8 cellular contexts compared by ENCODE assay signal in the genomic region with DNA sequence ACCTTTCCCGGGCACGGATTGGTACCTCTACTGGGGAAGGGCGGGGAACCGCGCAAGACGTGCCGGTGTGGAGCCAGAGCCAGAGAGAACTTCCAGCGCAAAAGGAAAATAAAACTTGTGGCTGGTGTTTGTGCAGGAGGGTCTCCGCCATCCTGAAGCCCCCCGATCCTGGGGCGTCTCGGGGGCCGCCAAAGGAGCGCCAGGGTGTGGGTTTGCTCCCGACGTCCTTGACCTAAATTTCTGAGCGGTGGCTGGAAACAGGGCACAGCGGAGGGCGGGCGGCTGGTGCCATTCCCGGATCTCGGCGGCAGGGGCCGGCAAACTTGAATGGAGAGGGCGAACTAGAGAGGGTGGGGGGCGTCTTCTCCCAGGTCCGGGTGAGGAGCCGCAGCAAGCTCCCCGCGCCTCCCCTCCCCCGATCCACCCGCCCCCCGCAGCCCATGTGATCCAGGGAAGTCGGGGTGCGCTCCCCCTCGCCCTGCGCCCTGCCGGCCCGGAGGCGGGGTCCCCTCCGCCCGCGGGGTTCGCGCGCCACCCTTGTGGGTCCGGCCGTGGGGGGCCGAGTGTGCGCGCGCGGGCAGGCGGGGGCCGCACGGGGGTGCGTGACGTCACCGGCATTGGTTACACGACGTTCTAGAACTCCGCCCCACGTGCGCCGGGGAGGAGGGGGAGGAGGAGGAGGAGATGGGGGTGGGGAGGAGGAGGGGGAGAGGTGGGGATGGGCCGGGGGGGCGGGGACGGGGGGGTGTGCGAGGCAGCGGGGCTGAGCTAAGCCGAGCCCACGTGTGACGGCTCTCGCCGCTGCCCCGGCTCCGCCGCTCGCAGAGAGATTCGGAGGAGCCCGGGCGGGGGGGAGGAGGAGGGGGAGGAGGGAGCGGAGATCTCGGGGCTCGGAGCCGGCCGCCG. TPM values are rescaled to one million over a fixed set of nuclear protein-coding genes. Genes with fewer than 3 reads are reported as not detected.
DNase-seq lines count a peak whose midpoint lies in the region; ATAC-seq, FAIRE-seq and TF ChIP-seq lines count a peak whose summit lies in the region.

A gene (plus strand): TSS at position 748 of the 906 bp plus-strand sequence. CDS start 220 bp downstream, outside the sequence.

- dilution Hi-C loops in endothelial cell of umbilical vein (cut with MboI; ENCODE audit: extremely low pct_ligation_motif_present, low sequenced_read_pairs) = no loop called here

- peak; percentile 66 for ATAC-seq in GM19455 (IDR thresholded peaks at IDR 0.05; ENCODE audit: unreplicated experiment)

- H3K4me1 ChIP-seq in OCI-LY1 (ENCODE audit: insufficient read depth, low read length, severe bottlenecking) = peaks cover 30% of the 10 kb centered on the region
- peaks cover 12% of the 10 kb centered on the region for H3K4me1 ChIP-seq in endothelial cell of umbilical vein (ENCODE audit: control insufficient read depth, extremely low read depth, insufficient read depth, low read length)

- H3F3A ChIP-seq in OCI-LY1 (ENCODE audit: insufficient read depth, low read length) = no peaks in the 10 kb centered on the region

- BruUV-seq in endothelial cell of umbilical vein (replicated peaks; lab: Mats Ljungman, UMichigan) = no TSS peak

- H3K4me2 ChIP-seq in OCI-LY1 (ENCODE audit: low read length) (peak within 1 kb of the TSS; percentile 100), endothelial cell of umbilical vein (ENCODE audit: insufficient read depth, low read length) (peak within 1 kb of the TSS; percentile 100)

- peak within 1 kb of the TSS; percentile 87 for H3K4me3 ChIP-seq in OCI-LY1 (ENCODE audit: low read depth, low read length, poor library complexity, severe bottlenecking)
- H3K4me3 ChIP-seq in endothelial cell of umbilical vein (replicated peaks in 1 of 3; ENCODE audit: insufficient read depth in 1 of 3, low read depth in 1 of 3, low read length in 3 of 3) = peak within 1 kb of the TSS; percentile 85 to 99 (median 97)

- peaks cover 43% of the 10 kb centered on the region for H3K36me3 ChIP-seq in OCI-LY1 (ENCODE audit: insufficient read depth, low read length)
- no peaks in the 10 kb centered on the region for H3K36me3 ChIP-seq in endothelial cell of umbilical vein (ENCODE audit: control insufficient read depth in 2 of 2, extremely low read depth in 1 of 2, insufficient read depth in 2 of 2, low read length in 2 of 2)

- FAIRE-seq in endothelial cell of umbilical vein (lab: Jason Lieb, UNC) = no peak

- H4K20me1 ChIP-seq in OCI-LY1 (ENCODE audit: insufficient read depth, low read length) (no peaks in the 10 kb centered on the region), endothelial cell of umbilical vein (replicated peaks; ENCODE audit: control insufficient read depth, extremely low read depth, insufficient read depth, low read length) (no peaks in the 10 kb centered on the region)

- H3K27me3 ChIP-seq in OCI-LY1 (ENCODE audit: insufficient read depth, low read length) (no peaks in the 10 kb centered on the region), endothelial cell of umbilical vein (ENCODE audit: control insufficient read depth in 2 of 2, insufficient read depth in 2 of 2, low read length in 2 of 2) (peaks cover 0 to 2% of the 10 kb centered on the region in 2 experiments)

- no peaks in the 10 kb centered on the region for H3K9me1 ChIP-seq in endothelial cell of umbilical vein (replicated peaks; ENCODE audit: control insufficient read depth, extremely low read depth, insufficient read depth, low read length)

- POLR2A ChIA-PET in endothelial cell of umbilical vein (lab: Charles Lee) = interaction anchor here (0.6 to 0.7 kb wide), 2 partner anchors 40 to 363 kb away, joined by 3 read pairs; no protein-coding TSS in a partner anchor

- H3K9me3 ChIP-seq in OCI-LY1 (ENCODE audit: low read length) (peaks cover 7% of the 10 kb centered on the region), endothelial cell of umbilical vein (replicated peaks; ENCODE audit: control insufficient read depth, insufficient read depth, low read length) (no peaks in the 10 kb centered on the region)

- peak within 1 kb of the TSS; percentile 21 for H2AFZ ChIP-seq in OCI-LY1 (ENCODE audit: low read length)
- peak within 1 kb of the TSS; percentile 92 for H2AFZ ChIP-seq in endothelial cell of umbilical vein (ENCODE audit: low read depth, low read length)

- TF ChIP-seq POLR2A in endothelial cell of umbilical vein (IDR thresholded peaks at IDR 0.05; ENCODE audit: low read depth, low read length) = no peak

- DNase-seq in C1 segment of cervical spinal cord (lab: John Stamatoyannopoulos, UW) (peak; percentile 33 to 94 (median 84)), HPDE6-E6E7 (ENCODE audit: extremely low spot score) (peak; percentile 78), activated T-cell treated with anti-CD3 and anti-CD28 coated beads for 24 hours (ENCODE audit: low read depth) (peak; percentile 80), endothelial cell of umbilical vein (ENCODE audit: low read depth, low spot score) (peak; percentile 59), middle frontal gyrus (ENCODE audit: extremely low spot score, low spot score) (peak; percentile 20)
- DNase-seq in stimulated activated CD8-positive, alpha-beta memory T cell treated with anti-CD3 and anti-CD28 coated beads, Interleukin-15, amount 100 ng/mL, for 48 hours (ENCODE audit: low read depth in 2 of 2) = peak; percentile 77 to 84

- H3K79me2 ChIP-seq in OCI-LY1 (ENCODE audit: insufficient read depth, low read length) = peaks cover 42% of the 10 kb centered on the region
- H3K79me2 ChIP-seq in endothelial cell of umbilical vein (ENCODE audit: control insufficient read depth, insufficient read depth, low read length) = no peaks in the 10 kb centered on the region

- peak within 1 kb of the TSS; percentile 97 for H3K9ac ChIP-seq in OCI-LY1 (ENCODE audit: low read length)
- peak within 1 kb of the TSS; percentile 72 for H3K9ac ChIP-seq in endothelial cell of umbilical vein (replicated peaks; ENCODE audit: extremely low read depth, insufficient read depth, low read length)

- TF ChIP-seq CTCF in OCI-LY1 (IDR thresholded peaks at IDR 0.05; ENCODE audit: low read length) = no peak
- TF ChIP-seq CTCF in endothelial cell of umbilical vein (IDR thresholded peaks at IDR 0.05; ENCODE audit: extremely low read depth in 1 of 2, insufficient read depth in 1 of 2, low read depth in 1 of 2, low read length in 2 of 2) = no peak

- CTCF ChIA-PET in endothelial cell of umbilical vein (lab: Charles Lee) = interaction anchor here (2.1 to 3.8 kb wide), 2 partner anchors 13 to 184 kb away, joined by 10 to 62 read pairs; no protein-coding TSS in a partner anchor

- intact Hi-C loops in endothelial cell of umbilical vein (cut with micrococcal nuclease) = loop anchor here (2.0 to 5.0 kb wide), 7 partner anchors 15 to 741 kb away; no protein-coding TSS in a partner anchor

- H3K27ac ChIP-seq in OCI-LY1 (ENCODE audit: low read depth, low read length, poor library complexity, severe bottlenecking) = peak within 1 kb of the TSS; percentile 91
- H3K27ac ChIP-seq in endothelial cell of umbilical vein (ENCODE audit: insufficient read depth, low read depth, low read length) = peak within 1 kb of the TSS; percentile 21

- no peaks in the 10 kb centered on the region for H3K9me2 ChIP-seq in OCI-LY1 (ENCODE audit: low read depth, low read length)

TF ChIP-seq in endothelial cell of umbilical vein, 7 proteins besides CTCF, POLR2A, EP300 and RAD21:
- no peak for TF ChIP-seq MYC (IDR thresholded peaks at IDR 0.05; ENCODE audit: low read depth, low read length)
- no peak for TF ChIP-seq POLR2AphosphoS5 (IDR thresholded peaks at IDR 0.05; ENCODE audit: insufficient read depth, low read depth, low read length)
- TF ChIP-seq GATA2 (IDR thresholded peaks at IDR 0.05; ENCODE audit: insufficient read depth, insufficient read length, low read depth, low read length) = no peak
- TF ChIP-seq JUN (IDR thresholded peaks at IDR 0.05; ENCODE audit: borderline replicate concordance, insufficient read depth, insufficient read length, low read depth) = no peak
- TF ChIP-seq, protein P1, sequence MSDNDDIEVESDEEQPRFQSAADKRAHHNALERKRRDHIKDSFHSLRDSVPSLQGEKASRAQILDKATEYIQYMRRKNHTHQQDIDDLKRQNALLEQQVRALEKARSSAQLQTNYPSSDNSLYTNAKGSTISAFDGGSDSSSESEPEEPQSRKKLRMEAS (IDR thresholded peaks at IDR 0.05; ENCODE audit: insufficient read depth, insufficient read length) = peak; percentile 48

RNA-seq across cellular contexts. Expression of the gene that starts here (rescaled TPM):
- 59.3 and 62.7 TPM in 2 replicates for total RNA-seq in endothelial cell of umbilical vein
- 18.8 and 20.9 TPM in 2 replicates for polyA plus RNA-seq in endothelial cell of umbilical vein
- 18.6 and 20.0 TPM in 2 replicates for polyA plus RNA-seq in endothelial cell of umbilical vein (2011; cell fraction: cytosol; rRNA removed)
- polyA plus RNA-seq in endothelial cell of umbilical vein (2011; cell fraction: nucleus; rRNA removed) = 42.5 and 44.6 TPM in 2 replicates
- polyA plus RNA-seq in endothelial cell of umbilical vein (2012) = 21.4 and 31.5 TPM in 2 replicates
- polyA minus RNA-seq in endothelial cell of umbilical vein = 76.9 and 77.9 TPM in 2 replicates
- 33.7 TPM for polyA minus RNA-seq in endothelial cell of umbilical vein (2011; cell fraction: cytosol; rRNA and poly(A)+ RNA removed)
- polyA minus RNA-seq in endothelial cell of umbilical vein (2011; cell fraction: nucleus; rRNA and poly(A)+ RNA removed) = 71.7 and 73.9 TPM in 2 replicates

Comparison
In these comparisons a context has a peak if more than half of its experiments do, and no peak if none do; other contexts are left out.
1. Peak in every context shown above with its lines: DNase-seq, ATAC-seq, H3K4me3 ChIP-seq and H3K27ac ChIP-seq.
2. DNase-seq: peak in every context shown above with its lines; median percentile 84 in C1 segment of cervical spinal cord; 80 in stimulated activated CD8-positive, alpha-beta memory T cell treated with anti-CD3 and anti-CD28 coated beads, Interleukin-15, amount 100 ng/mL, for 48 hours; 80 in activated T-cell treated with anti-CD3 and anti-CD28 coated beads for 24 hours; 78 in HPDE6-E6E7; 59 in endothelial cell of umbilical vein; 20 in middle frontal gyrus.